ENCODE assay signal across 23 cellular contexts in genomic region chr19:31257426-31258130, GRCh38.
DNase-seq lines count a peak whose midpoint lies in the region; ATAC-seq and TF ChIP-seq lines count a peak whose summit lies in the region.
"Had no signal": no experiment of that assay in that cellular context is flagged by ENCODE, and none has a peak within 500 bp of the region (broad histone marks: within the 10 kb centered on the region; RNA-seq: fewer than 3 reads in every experiment).

No MANE protein-coding gene starts in this region.

- ATAC-seq in stimulated activated naive CD8-positive, alpha-beta T cell treated with anti-CD3 and anti-CD28 coated beads, Interleukin-15, amount 100 ng/mL, for 72 hours, result no peak
- no peak for ATAC-seq in stimulated activated naive CD8-positive, alpha-beta T cell treated with anti-CD3 and anti-CD28 coated beads, Interleukin-15, Interleukin-2, amounts not matched to agents 100 U/mL and 50 U/mL, for 24 hours
- ATAC-seq in GM21619 (IDR thresholded peaks at IDR 0.05; ENCODE audit: unreplicated experiment), result no peak
- ATAC-seq in HG03354 (IDR thresholded peaks at IDR 0.05; ENCODE audit: poor library complexity, severe bottlenecking, unreplicated experiment), result no peak
- ATAC-seq: A549, Panc1 had no signal

- TF ChIP-seq CTCF in osteoblast (IDR thresholded peaks at IDR 0.05; ENCODE audit: extremely low read depth, low read depth, low read length), result no peak

- no peak overlapping the region for H3K4me3 Mint-ChIP-seq in stimulated activated naive CD8-positive, alpha-beta T cell treated with anti-CD3 and anti-CD28 coated beads, Interleukin-15, amount 100 ng/mL, for 72 hours
- H3K4me3 Mint-ChIP-seq: CD4-positive, alpha-beta T cell; H9; IgD-negative memory B cell had no signal

- H3K27me3 Mint-ChIP-seq in stimulated activated naive CD8-positive, alpha-beta T cell treated with anti-CD3 and anti-CD28 coated beads, Interleukin-15, amount 100 ng/mL, for 72 hours, result peaks cover 25% of the 10 kb centered on the region
- H3K27me3 Mint-ChIP-seq: IgD-negative memory B cell had no signal

- no peak overlapping the region for H3K27ac ChIP-seq in osteoblast (ENCODE audit: low read depth, low read length)
- H3K27ac ChIP-seq: A549; BLaER1 treated with 17β-estradiol and CSF1 and Interleukin-3, amounts not matched to agents 10 nM and 100 nM; GM23248; KMS-11; RWPE1; SK-N-MC had no signal

- H3K36me3 ChIP-seq in osteoblast (ENCODE audit: insufficient read depth, low read length), result no peaks in the 10 kb centered on the region
- H3K36me3 ChIP-seq: BLaER1 treated with 17β-estradiol and CSF1 and Interleukin-3, amounts not matched to agents 10 nM and 100 nM had no signal

- H3K79me2 ChIP-seq in osteoblast (ENCODE audit: insufficient read depth, low read length), result no peaks in the 10 kb centered on the region

- H4K20me1 ChIP-seq in osteoblast (ENCODE audit: insufficient read depth, low read length), result no peaks in the 10 kb centered on the region
- H4K20me1 ChIP-seq: BLaER1 treated with 17β-estradiol and CSF1 and Interleukin-3, amounts not matched to agents 10 nM and 100 nM had no signal

- no peaks in the 10 kb centered on the region for H3K9me3 ChIP-seq in osteoblast (ENCODE audit: low read depth, low read length)

- no peak for DNase-seq in stimulated activated naive CD8-positive, alpha-beta T cell treated with anti-CD3 and anti-CD28 coated beads, Interleukin-15, amount 100 ng/mL, for 72 hours
- DNase-seq in stimulated activated naive CD8-positive, alpha-beta T cell treated with anti-CD3 and anti-CD28 coated beads, Interleukin-15, Interleukin-2, amounts not matched to agents 100 U/mL and 50 U/mL, for 24 hours, result no peak
- peak; percentile 8 for DNase-seq in mucosa of gallbladder (ENCODE audit: low spot score)
- peak; percentile 65 for DNase-seq in osteoblast (ENCODE audit: insufficient read length, low spot score, missing footprints)
- no peak for DNase-seq in activated gamma-delta T cell (lab: John Stamatoyannopoulos, UW)
- DNase-seq: AML-193; CD4-positive, alpha-beta T cell; GM23248; H9; MM.1S; NCI-H2029; NCI-H446 treated with DMSO at 0.1 percent for 48 hours; NCI-H526 treated with DMSO at 0.1 percent for 48 hours; SHP77 treated with DMSO at 0.1 percent for 48 hours had no signal

- no peak overlapping the region for H2AFZ ChIP-seq in osteoblast (ENCODE audit: low read length)
- H2AFZ ChIP-seq: GM23248 had no signal

- peak overlapping the region; percentile 48 to 72 for H3K27ac Mint-ChIP-seq in stimulated activated naive CD8-positive, alpha-beta T cell treated with anti-CD3 and anti-CD28 coated beads, Interleukin-15, amount 100 ng/mL, for 72 hours
- H3K27ac Mint-ChIP-seq: CD4-positive, alpha-beta T cell; IgD-negative memory B cell had no signal

- no peak overlapping the region for H3K4me2 ChIP-seq in osteoblast (ENCODE audit: insufficient read depth, low read length)
- H3K4me2 ChIP-seq: A549, KMS-11 had no signal

- no peaks in the 10 kb centered on the region for H3K27me3 ChIP-seq in osteoblast (ENCODE audit: insufficient read depth, low read length)
- H3K27me3 ChIP-seq: BLaER1 treated with 17β-estradiol and CSF1 and Interleukin-3, amounts not matched to agents 10 nM and 100 nM had no signal

- no peaks in the 10 kb centered on the region for H3K4me1 ChIP-seq in osteoblast (ENCODE audit: insufficient read depth, low read length)
- H3K4me1 ChIP-seq: A549 had no signal

- no peak overlapping the region for H3K4me3 ChIP-seq in osteoblast (ENCODE audit: insufficient read depth, low read length)
- H3K4me3 ChIP-seq: A549; BLaER1 treated with 17β-estradiol and CSF1 and Interleukin-3, amounts not matched to agents 10 nM and 100 nM; GM23248; SK-N-MC had no signal

- no peaks in the 10 kb centered on the region for H3K4me1 Mint-ChIP-seq in stimulated activated naive CD8-positive, alpha-beta T cell treated with anti-CD3 and anti-CD28 coated beads, Interleukin-15, amount 100 ng/mL, for 72 hours
- H3K4me1 Mint-ChIP-seq: IgD-negative memory B cell had no signal

- H3K9me3 Mint-ChIP-seq in stimulated activated naive CD8-positive, alpha-beta T cell treated with anti-CD3 and anti-CD28 coated beads, Interleukin-15, amount 100 ng/mL, for 72 hours, result no peaks in the 10 kb centered on the region
- H3K9me3 Mint-ChIP-seq: CD4-positive, alpha-beta T cell; H9 had no signal

Comparison
In these comparisons a context has a peak if more than half of its experiments do, and no peak if none do; other contexts are left out.
1. DNase-seq: peak in mucosa of gallbladder (single experiment) and osteoblast (single experiment); none in stimulated activated naive CD8-positive, alpha-beta T cell treated with anti-CD3 and anti-CD28 coated beads, Interleukin-15, amount 100 ng/mL, for 72 hours (0 of 2), stimulated activated naive CD8-positive, alpha-beta T cell treated with anti-CD3 and anti-CD28 coated beads, Interleukin-15, Interleukin-2, amounts not matched to agents 100 U/mL and 50 U/mL, for 24 hours (single experiment) and activated gamma-delta T cell (single experiment).